In the genomic region with DNA sequence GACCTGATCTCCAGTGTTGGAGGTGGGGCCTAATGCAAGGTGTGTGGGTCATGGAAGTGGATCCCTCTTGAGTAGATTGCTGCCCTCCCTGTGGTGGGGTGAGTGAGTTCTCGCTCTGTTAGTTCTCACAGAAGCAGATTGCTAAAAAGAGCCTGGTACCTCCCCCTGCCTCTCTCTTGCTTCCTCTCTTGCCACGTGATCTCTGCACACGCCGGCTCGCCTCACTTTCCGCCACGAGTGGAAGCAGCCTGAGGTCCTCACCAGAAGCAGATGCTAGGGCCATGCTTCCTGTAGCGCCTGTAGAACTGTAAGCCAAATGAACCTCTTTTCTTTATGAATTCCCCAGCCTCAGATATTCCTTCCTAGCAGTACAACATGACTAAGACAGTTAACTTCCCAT, we compare ENCODE assay signal across 15 cellular contexts.
DNase-seq lines count a peak whose midpoint lies in the region; ATAC-seq and TF ChIP-seq lines count a peak whose summit lies in the region.
"Had no signal": no experiment of that assay in that cellular context is flagged by ENCODE, and none has a peak within 500 bp of the region (broad histone marks: within the 10 kb centered on the region; RNA-seq: fewer than 3 reads in every experiment).

No MANE protein-coding gene starts in this region.

- H3K9me3 ChIP-seq in breast epithelium, result no peaks in the 10 kb centered on the region
- H3K9me3 ChIP-seq in muscle layer of colon (ENCODE audit: low read length), result no peaks in the 10 kb centered on the region
- no peaks in the 10 kb centered on the region for H3K9me3 ChIP-seq in tibial artery
- H3K9me3 ChIP-seq in upper lobe of left lung, result no peaks in the 10 kb centered on the region
- H3K9me3 ChIP-seq: colonic mucosa had no signal

- no peak for ATAC-seq in activated naive CD8-positive, alpha-beta T cell treated with anti-CD3 and anti-CD28 coated beads, Interleukin-2, amount 50 U/mL, for 24 hours
- no peak for ATAC-seq in upper lobe of left lung (ENCODE audit: low FRiP score in 2 of 2)
- ATAC-seq: natural killer cell treated with Interleukin-12 subunit alpha and Interleukin-12 subunit beta and Interleukin-15 and Interleukin-18, amount 100 ng/mL, for 72 hours; T-helper 17 cell had no signal

- no peak overlapping the region for H3K4me3 Mint-ChIP-seq in MCF 10A (ENCODE audit: unreplicated experiment)
- no peak overlapping the region for H3K4me3 Mint-ChIP-seq in activated naive CD8-positive, alpha-beta T cell treated with anti-CD3 and anti-CD28 coated beads, Interleukin-2, amount 50 U/mL, for 24 hours
- H3K4me3 Mint-ChIP-seq: natural killer cell treated with Interleukin-12 subunit alpha and Interleukin-12 subunit beta and Interleukin-15 and Interleukin-18, amount 100 ng/mL, for 72 hours; T-helper 17 cell had no signal

- peaks cover 8% of the 10 kb centered on the region for H3K4me1 Mint-ChIP-seq in MCF 10A (ENCODE audit: insufficient read depth, unreplicated experiment)
- peaks cover 62% of the 10 kb centered on the region for H3K4me1 Mint-ChIP-seq in activated naive CD8-positive, alpha-beta T cell treated with anti-CD3 and anti-CD28 coated beads, Interleukin-2, amount 50 U/mL, for 24 hours

- TF ChIP-seq CTCF in breast epithelium (IDR thresholded peaks at IDR 0.05) (no peak), MCF 10A (IDR thresholded peaks at IDR 0.05; ENCODE audit: unreplicated experiment) (no peak), tibial artery (IDR thresholded peaks at IDR 0.05) (no peak), upper lobe of left lung (IDR thresholded peaks at IDR 0.05) (no peak)

- H3K4me3 ChIP-seq in breast epithelium (no peak overlapping the region), muscle layer of colon (ENCODE audit: low read depth in 1 of 2, low read length in 2 of 2) (no peak overlapping the region), tibial artery (no peak overlapping the region), upper lobe of left lung (no peak overlapping the region)
- H3K4me3 ChIP-seq: colonic mucosa had no signal

- no peak overlapping the region for H3K9ac ChIP-seq in muscle layer of colon (ENCODE audit: low read length)
- H3K9ac ChIP-seq: KMS-11 had no signal

- H3K27ac Mint-ChIP-seq in MCF 10A (ENCODE audit: low read depth, unreplicated experiment), result no peak overlapping the region
- H3K27ac Mint-ChIP-seq in activated naive CD8-positive, alpha-beta T cell treated with anti-CD3 and anti-CD28 coated beads, Interleukin-2, amount 50 U/mL, for 24 hours, result peak overlapping the region; percentile 12
- H3K27ac Mint-ChIP-seq: natural killer cell treated with Interleukin-12 subunit alpha and Interleukin-12 subunit beta and Interleukin-15 and Interleukin-18, amount 100 ng/mL, for 72 hours; T-helper 17 cell had no signal

- CTCF ChIA-PET in MCF 10A (lab: Yijun Ruan, JAX), result no interaction called here

- TF ChIP-seq EP300 in upper lobe of left lung (IDR thresholded peaks at IDR 0.05), result no peak

- intact Hi-C loops in breast epithelium (cut with DNase I; ENCODE audit: low total_unique reads), result loop anchor here (10.0 kb wide), 1 partner anchor 71 kb away; no protein-coding TSS in a partner anchor
- intact Hi-C loops in MCF 10A (cut with micrococcal nuclease), result no loop called here
- intact Hi-C loops in tibial artery (cut with DNase I; ENCODE audit: low total_unique reads), result no loop called here
- intact Hi-C loops in posterior cingulate gyrus (cut with DNase I), result no loop called here

- no peaks in the 10 kb centered on the region for H3K36me3 ChIP-seq in breast epithelium
- no peaks in the 10 kb centered on the region for H3K36me3 ChIP-seq in muscle layer of colon (ENCODE audit: insufficient read depth, low read length)
- H3K36me3 ChIP-seq in tibial artery, result no peaks in the 10 kb centered on the region
- H3K36me3 ChIP-seq in upper lobe of left lung, result no peaks in the 10 kb centered on the region
- H3K36me3 ChIP-seq: colonic mucosa had no signal

- POLR2A ChIA-PET in MCF 10A (lab: Yijun Ruan, JAX), result interaction anchor here (0.9 kb wide), 1 partner anchor 21 kb away, joined by 3 read pairs; no protein-coding TSS in a partner anchor

- H3K27me3 ChIP-seq in breast epithelium, result no peaks in the 10 kb centered on the region
- no peaks in the 10 kb centered on the region for H3K27me3 ChIP-seq in muscle layer of colon (ENCODE audit: control insufficient read depth in 1 of 2, insufficient read depth in 2 of 2, low read length in 2 of 2)
- no peaks in the 10 kb centered on the region for H3K27me3 ChIP-seq in tibial artery
- H3K27me3 ChIP-seq in upper lobe of left lung, result no peaks in the 10 kb centered on the region
- H3K27me3 ChIP-seq: colonic mucosa had no signal

- no peaks in the 10 kb centered on the region for H3K27me3 Mint-ChIP-seq in MCF 10A (ENCODE audit: insufficient read depth, unreplicated experiment)
- H3K27me3 Mint-ChIP-seq in activated naive CD8-positive, alpha-beta T cell treated with anti-CD3 and anti-CD28 coated beads, Interleukin-2, amount 50 U/mL, for 24 hours, result no peaks in the 10 kb centered on the region
- H3K27me3 Mint-ChIP-seq: natural killer cell treated with Interleukin-12 subunit alpha and Interleukin-12 subunit beta and Interleukin-15 and Interleukin-18, amount 100 ng/mL, for 72 hours; T-helper 17 cell had no signal

- TF ChIP-seq POLR2A in breast epithelium (IDR thresholded peaks at IDR 0.05) (no peak), upper lobe of left lung (IDR thresholded peaks at IDR 0.05) (no peak)

- BruUV-seq in MCF 10A (replicated peaks; lab: Mats Ljungman, UMichigan), result no TSS peak

- H3K27ac ChIP-seq in breast epithelium (peak overlapping the region; percentile 33 to 88), muscle layer of colon (ENCODE audit: low read depth, low read length) (peak overlapping the region; percentile 7), tibial artery (peak overlapping the region; percentile 61 to 76), upper lobe of left lung (peak overlapping the region in 1 of 4 donors; percentile 31)
- H3K27ac ChIP-seq: colonic mucosa, KMS-11 had no signal

- 83 to 90% methylated on average over 8 of the region's 8 CpGs for WGBS in upper lobe of left lung, 2 donors

- DNase-seq in breast epithelium (ENCODE audit: low spot score in 2 of 2) (no peak), MCF 10A (ENCODE audit: unreplicated experiment) (no peak), tibial artery (no peak), upper lobe of left lung (no peak), ecto neural progenitor cell (ENCODE audit: low spot score) (no peak), posterior cingulate gyrus (no peak)
- DNase-seq in activated naive CD8-positive, alpha-beta T cell treated with anti-CD3 and anti-CD28 coated beads, Interleukin-2, amount 50 U/mL, for 24 hours, result no peak
- DNase-seq: activated CD4-positive, alpha-beta T cell treated with anti-CD3 and anti-CD28 coated beads for 1 hour; colonic mucosa; NCI-H526; RPMI8226; T-helper 17 cell had no signal

- H3K4me1 ChIP-seq in breast epithelium (peaks cover 0 to 35% of the 10 kb centered on the region in 2 donors), muscle layer of colon (ENCODE audit: insufficient read depth, low read length) (peaks cover 40% of the 10 kb centered on the region), tibial artery (peaks cover 0 to 85% (median 64%) of the 10 kb centered on the region in 4 donors), upper lobe of left lung (peaks cover 24 to 51% (median 40%) of the 10 kb centered on the region in 4 donors)

- H3K9me3 Mint-ChIP-seq in MCF 10A (ENCODE audit: unreplicated experiment), result no peaks in the 10 kb centered on the region
- H3K9me3 Mint-ChIP-seq in activated naive CD8-positive, alpha-beta T cell treated with anti-CD3 and anti-CD28 coated beads, Interleukin-2, amount 50 U/mL, for 24 hours, result peaks cover 5% of the 10 kb centered on the region
- H3K9me3 Mint-ChIP-seq: natural killer cell treated with Interleukin-12 subunit alpha and Interleukin-12 subunit beta and Interleukin-15 and Interleukin-18, amount 100 ng/mL, for 72 hours had no signal

- H3K36me3 Mint-ChIP-seq in MCF 10A (ENCODE audit: insufficient read depth, unreplicated experiment), result peaks cover 6% of the 10 kb centered on the region
- H3K36me3 Mint-ChIP-seq in activated naive CD8-positive, alpha-beta T cell treated with anti-CD3 and anti-CD28 coated beads, Interleukin-2, amount 50 U/mL, for 24 hours (ENCODE audit: low read depth), result peaks cover 9% of the 10 kb centered on the region
